Comparison of ENCODE assay signal across 26 cellular contexts in genomic region chr2:170764880-170765261, GRCh38. TPM values are rescaled to one million over a fixed set of nuclear protein-coding genes. Genes with fewer than 3 reads are reported as not detected.
"Had no signal": no experiment of that assay in that cellular context is flagged by ENCODE, and none has a peak within 500 bp of the region (broad histone marks: within the 10 kb centered on the region; RNA-seq: fewer than 3 reads in every experiment).

No MANE protein-coding gene starts in this region.

- H3K36me3 Mint-ChIP-seq: activated naive CD4-positive, alpha-beta T cell treated with anti-CD3 and anti-CD28 coated beads, Interleukin-2, amount 50 U/mL, for 24 hours; immature natural killer cell; memory B cell; naive thymus-derived CD8-positive, alpha-beta T cell; stimulated activated memory B cell treated with anti-CD40 and anti-IgM and Interleukin-4, amounts not matched to agents 10 μg/mL and 1 μg/mL and 100 μg/mL, for 72 hours had no signal

- H3K4me3 Mint-ChIP-seq: activated CD4-positive, alpha-beta T cell treated with anti-CD3 and anti-CD28 coated beads, Interleukin-2, amount 10 ng/mL, durations not matched to agents 7 days and 5 days; activated CD8-positive, alpha-beta T cell treated with anti-CD3 and anti-CD28 coated beads, Interleukin-2, amount 10 ng/mL, durations not matched to agents 7 days and 5 days; activated naive CD4-positive, alpha-beta T cell treated with anti-CD3 and anti-CD28 coated beads, Interleukin-2, amount 50 U/mL, for 24 hours; activated T-cell treated with anti-CD3 and anti-CD28 coated beads, Interleukin-2, amount 50 U/mL, for 4 hours; central memory CD8-positive, alpha-beta T cell; immature natural killer cell; memory B cell; naive thymus-derived CD8-positive, alpha-beta T cell; stimulated activated memory B cell treated with anti-CD40 and anti-IgM and Interleukin-4, amounts not matched to agents 10 μg/mL and 1 μg/mL and 100 μg/mL, for 72 hours had no signal

- H3K27ac Mint-ChIP-seq: activated CD4-positive, alpha-beta T cell treated with anti-CD3 and anti-CD28 coated beads, Interleukin-2, amount 10 ng/mL, durations not matched to agents 7 days and 5 days; activated CD8-positive, alpha-beta T cell treated with anti-CD3 and anti-CD28 coated beads, Interleukin-2, amount 10 ng/mL, durations not matched to agents 7 days and 5 days; immature natural killer cell; memory B cell; naive thymus-derived CD8-positive, alpha-beta T cell; stimulated activated memory B cell treated with anti-CD40 and anti-IgM and Interleukin-4, amounts not matched to agents 10 μg/mL and 1 μg/mL and 100 μg/mL, for 72 hours had no signal

- FAIRE-seq: endometrium, small intestine had no signal

- H3K4me1 Mint-ChIP-seq: memory B cell; stimulated activated memory B cell treated with anti-CD40 and anti-IgM and Interleukin-4, amounts not matched to agents 10 μg/mL and 1 μg/mL and 100 μg/mL, for 72 hours had no signal

- H3K27me3 Mint-ChIP-seq: central memory CD8-positive, alpha-beta T cell had no signal

- H3K36me3 ChIP-seq: ascending aorta, ovary, right lobe of liver, thoracic aorta, upper lobe of left lung had no signal

- H3K4me1 ChIP-seq: ascending aorta had no signal

- H3K27ac ChIP-seq: ascending aorta, coronary artery, ovary, right lobe of liver, thoracic aorta had no signal

- H3K4me3 ChIP-seq: ascending aorta, coronary artery, ovary, right lobe of liver, thoracic aorta, upper lobe of left lung had no signal

- H3K9me3 Mint-ChIP-seq: activated CD4-positive, alpha-beta T cell treated with anti-CD3 and anti-CD28 coated beads, Interleukin-2, amount 10 ng/mL, durations not matched to agents 7 days and 5 days; activated naive CD4-positive, alpha-beta T cell treated with anti-CD3 and anti-CD28 coated beads, Interleukin-2, amount 50 U/mL, for 24 hours; activated T-cell treated with anti-CD3 and anti-CD28 coated beads, Interleukin-2, amount 50 U/mL, for 4 hours; central memory CD8-positive, alpha-beta T cell; immature natural killer cell; memory B cell; naive thymus-derived CD8-positive, alpha-beta T cell; stimulated activated memory B cell treated with anti-CD40 and anti-IgM and Interleukin-4, amounts not matched to agents 10 μg/mL and 1 μg/mL and 100 μg/mL, for 72 hours had no signal

- ATAC-seq: activated CD8-positive, alpha-beta T cell treated with anti-CD3 and anti-CD28 coated beads, Interleukin-2, amount 10 ng/mL, durations not matched to agents 7 days and 5 days; activated T-cell treated with anti-CD3 and anti-CD28 coated beads, Interleukin-2, amount 50 U/mL, for 4 hours; left ventricle myocardium superior; naive thymus-derived CD8-positive, alpha-beta T cell; stimulated activated memory B cell treated with anti-CD40 and anti-IgM and Interleukin-4, amounts not matched to agents 10 μg/mL and 1 μg/mL and 100 μg/mL, for 72 hours had no signal

- H3K27me3 ChIP-seq: ascending aorta, ovary, right lobe of liver, upper lobe of left lung had no signal

- DNase-seq: activated CD4-positive, alpha-beta T cell treated with anti-CD3 and anti-CD28 coated beads, Interleukin-2, amount 10 ng/mL, durations not matched to agents 7 days and 5 days; activated CD8-positive, alpha-beta T cell treated with anti-CD3 and anti-CD28 coated beads, Interleukin-2, amount 10 ng/mL, durations not matched to agents 7 days and 5 days; activated effector memory CD4-positive, alpha-beta T cell treated with anti-CD3 and anti-CD28 coated beads, Interleukin-2, amount 50 U/mL, for 16 hours; activated T-cell treated with anti-CD3 and anti-CD28 coated beads, Interleukin-2, amount 50 U/mL, for 4 hours; erythroblast; foreskin melanocyte; glutamatergic neuron; hypothalamus; immature natural killer cell; left ventricle myocardium superior; naive thymus-derived CD8-positive, alpha-beta T cell; ovary; right lobe of liver; small intestine; stimulated activated CD4-positive, alpha-beta T cell treated with anti-CD3 and anti-CD28 coated beads, Interleukin-4, amount 100 ng/mL, for 4 hours; T-helper 9 cell had no signal

- H3K9me3 ChIP-seq: ascending aorta, ovary, right lobe of liver, thoracic aorta, upper lobe of left lung had no signal

RNA-seq across cellular contexts. Expression of gene ERICH2, which starts 5.3 kb away (rescaled TPM):
- total RNA-seq: activated CD4-positive, alpha-beta T cell treated with anti-CD3 and anti-CD28 coated beads, Interleukin-2, amount 10 ng/mL, durations not matched to agents 7 days and 5 days; activated CD8-positive, alpha-beta T cell treated with anti-CD3 and anti-CD28 coated beads, Interleukin-2, amount 10 ng/mL, durations not matched to agents 7 days and 5 days; activated T-cell treated with anti-CD3 and anti-CD28 coated beads, Interleukin-2, amount 50 U/mL, for 4 hours; ascending aorta; naive thymus-derived CD8-positive, alpha-beta T cell; pulmonary artery endothelial cell; thoracic aorta had no signal
- polyA plus RNA-seq: immature natural killer cell; naive thymus-derived CD8-positive, alpha-beta T cell had no signal

RNA-seq across cellular contexts. Expression of gene SP5, which starts 49.7 kb away (rescaled TPM):
- total RNA-seq: activated CD4-positive, alpha-beta T cell treated with anti-CD3 and anti-CD28 coated beads, Interleukin-2, amount 10 ng/mL, durations not matched to agents 7 days and 5 days; activated CD8-positive, alpha-beta T cell treated with anti-CD3 and anti-CD28 coated beads, Interleukin-2, amount 10 ng/mL, durations not matched to agents 7 days and 5 days; activated T-cell treated with anti-CD3 and anti-CD28 coated beads, Interleukin-2, amount 50 U/mL, for 4 hours; naive thymus-derived CD8-positive, alpha-beta T cell; pulmonary artery endothelial cell; thoracic aorta had no signal
- polyA plus RNA-seq: immature natural killer cell; naive thymus-derived CD8-positive, alpha-beta T cell had no signal

RNA-seq across cellular contexts. Expression of gene GAD1, which starts 51.8 kb away (rescaled TPM):
- total RNA-seq: left ventricle myocardium superior; naive thymus-derived CD8-positive, alpha-beta T cell; right lobe of liver had no signal
- polyA plus RNA-seq: immature natural killer cell; naive thymus-derived CD8-positive, alpha-beta T cell had no signal
